In genomic region chr7:139767561-139767982, GRCh38 we compare ENCODE assay signal across 8 cellular contexts. TPM values are rescaled to one million over a fixed set of nuclear protein-coding genes. Genes with fewer than 3 reads are reported as not detected.
DNase-seq lines count a peak whose midpoint lies in the region; ATAC-seq and TF ChIP-seq lines count a peak whose summit lies in the region.

No MANE protein-coding gene starts in this region.

- intact Hi-C loops in ascending aorta (cut with DNase I), result no loop called here

- H3K4ac ChIP-seq in mesendoderm (ENCODE audit: low read depth, low read length), result no peak overlapping the region

- no peak overlapping the region for H3K18ac ChIP-seq in mesendoderm (ENCODE audit: low read length)

- H2AK5ac ChIP-seq in mesendoderm (ENCODE audit: low read length), result no peak overlapping the region

- H3K4me3 ChIP-seq in mesendoderm (ENCODE audit: low read length), result no peak overlapping the region
- no peak overlapping the region for H3K4me3 ChIP-seq in ascending aorta

- no peak overlapping the region for H3K4me2 ChIP-seq in mesendoderm (ENCODE audit: low read length)

- no peak overlapping the region for H3K56ac ChIP-seq in mesendoderm (ENCODE audit: low read length)

- TF ChIP-seq CTCF in GM10266 (IDR thresholded peaks at IDR 0.05; ENCODE audit: control insufficient read depth, insufficient read depth, low read depth, missing control alignments), result no peak
- no peak for TF ChIP-seq CTCF in ascending aorta (IDR thresholded peaks at IDR 0.05)

- no peak overlapping the region for H3K9ac ChIP-seq in mesendoderm (ENCODE audit: low read length)

- H3K79me2 ChIP-seq in mesendoderm (ENCODE audit: control insufficient read depth, insufficient read depth, low read length), result no peaks in the 10 kb centered on the region

- H2BK120ac ChIP-seq in mesendoderm (ENCODE audit: low read depth, low read length), result no peak overlapping the region

- H3K36me3 ChIP-seq in mesendoderm (ENCODE audit: control insufficient read depth, insufficient read depth, low read length) (no peaks in the 10 kb centered on the region), ascending aorta (peaks cover 0 to 8% of the 10 kb centered on the region in 2 donors)

- ATAC-seq in GM21367 (IDR thresholded peaks at IDR 0.05; ENCODE audit: unreplicated experiment) (peak; percentile 77), HG03565 (IDR thresholded peaks at IDR 0.05; ENCODE audit: unreplicated experiment) (peak; percentile 73), esophagus mucosa (no peak), SK-N-SH treated with all-trans-retinoic acid at 6 μM for 48 hours (no peak)

- no peaks in the 10 kb centered on the region for H3K9me3 ChIP-seq in ascending aorta

- H3K27me3 ChIP-seq in mesendoderm (ENCODE audit: insufficient read depth, low read length, poor library complexity) (no peaks in the 10 kb centered on the region), ascending aorta (no peaks in the 10 kb centered on the region)

- peaks cover 19% of the 10 kb centered on the region for H3K79me1 ChIP-seq in mesendoderm (ENCODE audit: low read length)

- H4K5ac ChIP-seq in mesendoderm (ENCODE audit: low read length), result no peak overlapping the region

- DNase-seq in GM10266 (ENCODE audit: extremely low spot score) (peak; percentile 43), iris pigment epithelial cell (ENCODE audit: low read depth) (peak; percentile 46), mesendoderm (no peak), ascending aorta (ENCODE audit: low spot score in 2 of 2) (no peak)

- H3K4me1 ChIP-seq in mesendoderm (ENCODE audit: control insufficient read depth, low read depth, low read length), result no peaks in the 10 kb centered on the region
- H3K4me1 ChIP-seq in ascending aorta, result peaks cover 0 to 22% of the 10 kb centered on the region in 2 donors

- H2BK5ac ChIP-seq in mesendoderm (ENCODE audit: low read length), result no peak overlapping the region

- H3K27ac ChIP-seq in mesendoderm (ENCODE audit: low read depth, low read length) (no peak overlapping the region), ascending aorta (no peak overlapping the region)

- no peak overlapping the region for H2BK15ac ChIP-seq in mesendoderm (replicated peaks; ENCODE audit: low read depth)

- H3K23ac ChIP-seq in mesendoderm (ENCODE audit: low read length), result no peak overlapping the region

- no peak overlapping the region for H4K8ac ChIP-seq in mesendoderm (ENCODE audit: low read depth, low read length)

TF ChIP-seq in SK-N-SH treated with all-trans-retinoic acid at 6 μM for 48 hours, 23 proteins besides CTCF, POLR2A, EP300 and RAD21:
- TF ChIP-seq ZFP30 (CRISPR knock-in tag; IDR thresholded peaks at IDR 0.05) (no peak), POU6F1 (CRISPR knock-in tag; IDR thresholded peaks at IDR 0.05; ENCODE audit: borderline replicate concordance, low read depth) (no peak), PPARA (CRISPR knock-in tag; IDR thresholded peaks at IDR 0.05; ENCODE audit: borderline replicate concordance) (no peak), CSDC2 (CRISPR knock-in tag; IDR thresholded peaks at IDR 0.05) (no peak), TSHZ2 (CRISPR knock-in tag; IDR thresholded peaks at IDR 0.05) (no peak), ISL1 (CRISPR knock-in tag; IDR thresholded peaks at IDR 0.05) (no peak), TCF4 (CRISPR knock-in tag; IDR thresholded peaks at IDR 0.05; ENCODE audit: borderline replicate concordance) (no peak), SNAI2 (CRISPR knock-in tag; IDR thresholded peaks at IDR 0.05) (no peak), ZNF70 (CRISPR knock-in tag; IDR thresholded peaks at IDR 0.05) (no peak), ZNF565 (CRISPR knock-in tag; conservative IDR thresholded peaks at IDR 0.05; ENCODE audit: low read depth) (no peak), ZNF8 (CRISPR knock-in tag; IDR thresholded peaks at IDR 0.05) (no peak)

RNA-seq across cellular contexts. Expression of gene HIPK2, which starts 10.2 kb away (rescaled TPM):
- total RNA-seq in esophagus mucosa (39.5 TPM), ascending aorta (53.9 TPM)
- 13.2 TPM for polyA plus RNA-seq in mesendoderm (2013, experiment 1 of 2)
- 13.5 TPM for polyA plus RNA-seq in mesendoderm (2013, experiment 2 of 2)

Comparison
In these comparisons a context has a peak if more than half of its experiments do, and no peak if none do; other contexts are left out.
1. DNase-seq: peak in GM10266 (single experiment) and iris pigment epithelial cell (single experiment); none in mesendoderm (single experiment) and ascending aorta (0 of 2).
2. ATAC-seq: peak in GM21367 (single experiment) and HG03565 (single experiment); none in esophagus mucosa (single experiment) and SK-N-SH treated with all-trans-retinoic acid at 6 μM for 48 hours (single experiment).